In genomic region chr7:157272351-157273207, GRCh38 we compare ENCODE assay signal across 2 cellular contexts.
TF ChIP-seq lines count a peak whose summit lies in the region.

No MANE protein-coding gene starts in this region.

TF ChIP-seq in SK-N-SH, 30 proteins besides CTCF, POLR2A, EP300 and RAD21 (continued from another document):
- no peak for TF ChIP-seq REST (IDR thresholded peaks at IDR 0.05; ENCODE audit: low read depth, low read length)
- TF ChIP-seq TCF12 (IDR thresholded peaks at IDR 0.05): no peak
- no peak for TF ChIP-seq MEF2A (IDR thresholded peaks at IDR 0.05; ENCODE audit: borderline replicate concordance, low read depth)
- TF ChIP-seq FOXJ3 (CRISPR knock-in tag; IDR thresholded peaks at IDR 0.05): no peak
- no peak for TF ChIP-seq USF2 (IDR thresholded peaks at IDR 0.05; ENCODE audit: borderline replicate concordance, low read depth, low read length)
- no peak for TF ChIP-seq TEAD4 (IDR thresholded peaks at IDR 0.05; ENCODE audit: borderline replicate concordance, insufficient read depth)
- no peak for TF ChIP-seq SIN3A (IDR thresholded peaks at IDR 0.05; ENCODE audit: borderline replicate concordance, low read depth, low read length)
- no peak for TF ChIP-seq RXRA (IDR thresholded peaks at IDR 0.05; ENCODE audit: borderline replicate concordance, low read depth)
TF ChIP-seq in SK-N-SH: peak in this region for 0.

TF ChIP-seq in SK-N-SH treated with all-trans-retinoic acid at 6 μM for 48 hours, 23 proteins besides CTCF, POLR2A, EP300 and RAD21 (continued from another document):
- TF ChIP-seq TSHZ2 (CRISPR knock-in tag; IDR thresholded peaks at IDR 0.05) (no peak), SNAI2 (CRISPR knock-in tag; IDR thresholded peaks at IDR 0.05) (no peak), GLIS3 (CRISPR knock-in tag; IDR thresholded peaks at IDR 0.05) (no peak)
